ENCODE assay signal across 1 cellular context in the genomic region with DNA sequence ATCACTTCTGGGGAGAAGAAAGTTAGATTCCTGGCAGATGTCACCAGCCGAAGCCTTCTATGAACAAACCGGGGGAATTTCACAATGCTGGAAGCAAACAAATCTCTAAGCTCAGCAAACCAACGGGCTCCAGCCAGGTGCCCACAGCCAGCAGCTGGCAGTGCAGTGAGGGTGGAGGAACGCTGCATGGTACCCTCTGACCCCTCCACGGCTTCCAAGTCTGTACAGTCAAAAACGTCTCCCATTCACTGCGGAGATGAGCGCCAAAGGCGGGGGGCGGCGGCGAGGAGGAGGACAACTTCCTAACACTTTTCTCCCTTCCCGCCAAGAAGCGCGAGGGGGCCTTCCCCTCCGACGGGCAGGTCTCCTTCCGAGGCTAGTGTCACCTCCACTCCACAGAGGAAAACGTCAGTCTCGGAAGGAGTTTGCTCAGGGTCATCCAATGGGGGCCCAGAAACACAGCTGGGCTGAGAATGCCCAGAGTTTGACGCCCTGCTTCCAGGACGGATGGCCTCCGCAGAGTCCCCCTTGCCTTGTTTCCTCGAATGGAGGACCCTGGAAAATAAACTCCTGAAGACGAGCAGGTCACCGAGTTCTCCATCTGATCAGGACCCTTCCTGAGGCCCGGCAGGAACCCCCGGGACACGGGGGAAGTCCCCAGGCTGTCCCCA.
TF ChIP-seq lines count a peak whose summit lies in the region.

No MANE protein-coding gene starts in this region.

TF ChIP-seq in H1, 55 proteins besides CTCF, POLR2A, EP300 and RAD21:
- TF ChIP-seq JUND (IDR thresholded peaks at IDR 0.05; ENCODE audit: low read length) (no peak), HDAC2 (IDR thresholded peaks at IDR 0.05; ENCODE audit: borderline replicate concordance in 1 of 2, low read depth in 2 of 2, low read length in 2 of 2) (no peak), RFX5 (IDR thresholded peaks at IDR 0.05; ENCODE audit: borderline replicate concordance, low read depth, low read length) (no peak), BCL11A (IDR thresholded peaks at IDR 0.05; ENCODE audit: low read depth in 2 of 2, low read length in 2 of 2) (no peak), YY1 (IDR thresholded peaks at IDR 0.05; ENCODE audit: low read depth, low read length) (no peak), POU5F1 (IDR thresholded peaks at IDR 0.05; ENCODE audit: low read depth, low read length) (no peak), BRCA1 (IDR thresholded peaks at IDR 0.05; ENCODE audit: low read depth, low read length) (no peak), RXRA (IDR thresholded peaks at IDR 0.05; ENCODE audit: insufficient read depth, low read depth, low read length) (no peak)
- TF ChIP-seq, protein P1, sequence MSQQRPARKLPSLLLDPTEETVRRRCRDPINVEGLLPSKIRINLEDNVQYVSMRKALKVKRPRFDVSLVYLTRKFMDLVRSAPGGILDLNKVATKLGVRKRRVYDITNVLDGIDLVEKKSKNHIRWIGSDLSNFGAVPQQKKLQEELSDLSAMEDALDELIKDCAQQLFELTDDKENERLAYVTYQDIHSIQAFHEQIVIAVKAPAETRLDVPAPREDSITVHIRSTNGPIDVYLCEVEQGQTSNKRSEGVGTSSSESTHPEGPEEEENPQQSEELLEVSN (IDR thresholded peaks at IDR 0.05), result peak; percentile 98
- TF ChIP-seq, protein P2, sequence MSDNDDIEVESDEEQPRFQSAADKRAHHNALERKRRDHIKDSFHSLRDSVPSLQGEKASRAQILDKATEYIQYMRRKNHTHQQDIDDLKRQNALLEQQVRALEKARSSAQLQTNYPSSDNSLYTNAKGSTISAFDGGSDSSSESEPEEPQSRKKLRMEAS (IDR thresholded peaks at IDR 0.05), result peak; percentile 80
